Comparison of ENCODE assay signal across 19 cellular contexts in the genomic region with DNA sequence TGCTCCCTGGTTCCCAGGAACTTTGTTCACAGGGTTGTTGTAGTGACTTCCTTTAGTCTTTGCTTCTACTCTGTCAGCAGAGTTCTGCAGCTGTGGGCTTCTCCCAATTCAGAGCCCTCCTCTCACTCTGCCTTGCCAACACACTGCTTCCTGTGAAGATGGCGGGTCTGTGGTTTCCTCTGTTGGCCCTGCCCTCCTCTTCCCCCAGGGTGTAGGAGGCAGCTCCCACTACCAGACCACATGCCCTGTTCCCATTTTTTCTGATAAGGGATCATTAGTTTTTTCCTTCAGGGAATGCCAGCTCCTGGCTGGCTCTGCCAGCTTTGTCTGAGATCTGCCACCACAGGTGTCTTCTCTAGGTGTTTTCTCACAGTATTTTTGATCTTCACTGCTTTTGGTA. TPM values are rescaled to one million over a fixed set of nuclear protein-coding genes. Genes with fewer than 3 reads are reported as not detected.
DNase-seq lines count a peak whose midpoint lies in the region; ATAC-seq, FAIRE-seq and TF ChIP-seq lines count a peak whose summit lies in the region.
"Had no signal": no experiment of that assay in that cellular context is flagged by ENCODE, and none has a peak within 500 bp of the region (broad histone marks: within the 10 kb centered on the region; RNA-seq: fewer than 3 reads in every experiment).

No MANE protein-coding gene starts in this region.

- WGBS in H1 (ENCODE audit: extremely low coverage in 1 of 2, insufficient coverage in 1 of 2, insufficient read length in 1 of 2, insufficient replicate concordance in 2 of 2, low coverage in 1 of 2, low lambda C conversion rate in 2 of 2, missing lambda C conversion rate in 1 of 2), 2 experiments = 94% methylated on average over 1 of the region's 1 CpG; no CpG with 5 or more reads in 1 of the 2 experiments

- H3K36me3 ChIP-seq in KOPT-K1 (ENCODE audit: insufficient read depth, low read length) (no peaks in the 10 kb centered on the region), H1 (ENCODE audit: control insufficient read depth in 2 of 4, insufficient read depth in 4 of 4, low read length in 3 of 4) (peaks cover 0 to 10% (median 0%) of the 10 kb centered on the region in 4 experiments; a peak in 1 of 8 replicates)
- H3K36me3 ChIP-seq: gastrocnemius medialis, suprapubic skin had no signal

- no peak overlapping the region for H4K91ac ChIP-seq in H1 (replicated peaks; ENCODE audit: insufficient read length, low read length)

- H2AK5ac ChIP-seq in H1 (ENCODE audit: low read depth, low read length) = no peak overlapping the region

- H3K9me3 Mint-ChIP-seq in osteocyte (ENCODE audit: unreplicated experiment) = no peaks in the 10 kb centered on the region

- H3K4me1 Mint-ChIP-seq in osteocyte (ENCODE audit: unreplicated experiment) = peaks cover 5% of the 10 kb centered on the region

- FAIRE-seq in H1 (lab: Jason Lieb, UNC) = no peak
- FAIRE-seq: GM18507 had no signal

- no peak for TF ChIP-seq CTCF in H1 (IDR thresholded peaks at IDR 0.05; ENCODE audit: control extremely low read depth in 1 of 3, insufficient read depth in 1 of 3, low read depth in 1 of 3, low read length in 3 of 3)
- no peak for TF ChIP-seq CTCF in osteocyte (IDR thresholded peaks at IDR 0.05)
- TF ChIP-seq CTCF in foreskin fibroblast (IDR thresholded peaks at IDR 0.05; ENCODE audit: low read depth, low read length) = no peak

- no peak overlapping the region for H3K4ac ChIP-seq in H1 (replicated peaks; ENCODE audit: insufficient read length, low read depth, low read length)

- no peak overlapping the region for H3K27ac Mint-ChIP-seq in osteocyte (ENCODE audit: unreplicated experiment)

- TF ChIP-seq EP300 in H1 (IDR thresholded peaks at IDR 0.05; ENCODE audit: borderline replicate concordance in 1 of 2, low read depth in 2 of 2, low read length in 2 of 2) = no peak

- no peaks in the 10 kb centered on the region; a peak in 1 of 7 replicates for H3K27me3 ChIP-seq in H1 (replicated peaks in 1 of 4; ENCODE audit: control insufficient read depth in 3 of 4, extremely low read depth in 1 of 4, insufficient read depth in 3 of 4, low read length in 3 of 4)
- H3K27me3 ChIP-seq: gastrocnemius medialis, suprapubic skin had no signal

- TF ChIP-seq RAD21 in H1 (IDR thresholded peaks at IDR 0.05 in 1 of 2, conservative IDR thresholded peaks at IDR 0.05 in 1 of 2; ENCODE audit: low read depth in 2 of 2, low read length in 2 of 2) = no peak

- no peaks in the 10 kb centered on the region; the same call in none of the 2 replicates for H3K79me1 ChIP-seq in H1 (ENCODE audit: low read depth, low read length)

- H3K4me3 Mint-ChIP-seq in osteocyte (ENCODE audit: unreplicated experiment) = no peak overlapping the region
- H3K4me3 Mint-ChIP-seq: naive thymus-derived CD8-positive, alpha-beta T cell had no signal

- H2BK5ac ChIP-seq in H1 (ENCODE audit: low read depth, low read length) = no peak overlapping the region

- peaks cover 0 to 8% of the 10 kb centered on the region in 2 experiments; a peak in 2 of 4 replicates for H3K79me2 ChIP-seq in H1 (ENCODE audit: control insufficient read depth in 1 of 2, insufficient read depth in 2 of 2, low read length in 2 of 2)

- H3K9ac ChIP-seq in H1 (replicated peaks in 1 of 4; ENCODE audit: extremely low read depth in 1 of 4, low read depth in 3 of 4, low read length in 3 of 4) = no peak overlapping the region

- no peak overlapping the region for H2BK20ac ChIP-seq in H1 (ENCODE audit: low read length)

- H3K27ac ChIP-seq in KOPT-K1 (ENCODE audit: low read depth, low read length, poor library complexity, severe bottlenecking) (peak overlapping the region; percentile 67), H1 (ENCODE audit: low read depth, low read length) (no peak overlapping the region)
- H3K27ac ChIP-seq: epithelial cell of prostate, gastrocnemius medialis, suprapubic skin had no signal

- H3K4me1 ChIP-seq in H1 (replicated peaks in 1 of 4; ENCODE audit: control insufficient read depth in 3 of 4, insufficient read depth in 4 of 4, low read length in 3 of 4) = peaks cover 0 to 3% (median 0%) of the 10 kb centered on the region in 4 experiments; a peak in 2 of 7 replicates
- H3K4me1 ChIP-seq: gastrocnemius medialis, suprapubic skin had no signal

- no peak overlapping the region for H2AFZ ChIP-seq in H1 (ENCODE audit: low read length)

- ATAC-seq in HG02571 (IDR thresholded peaks at IDR 0.05; ENCODE audit: unreplicated experiment) (no peak), GM18519 (IDR thresholded peaks at IDR 0.05; ENCODE audit: low FRiP score, unreplicated experiment) (no peak)
- ATAC-seq: gastrocnemius medialis; naive thymus-derived CD8-positive, alpha-beta T cell; PC-3 had no signal

- H3K9me3 ChIP-seq in KOPT-K1 (ENCODE audit: insufficient read depth, low read length, poor library complexity, severe bottlenecking) (no peaks in the 10 kb centered on the region), H1 (ENCODE audit: insufficient read depth in 2 of 2, low read depth in 1 of 2, low read length in 1 of 2) (0 out of 4 replicates have a peak, but pooled peaks cover 0 to 2% of the 10 kb centered on the region in 2 experiments)
- H3K9me3 ChIP-seq: gastrocnemius medialis, suprapubic skin had no signal

- no peaks in the 10 kb centered on the region for H3K23me2 ChIP-seq in H1 (ENCODE audit: low read depth, low read length)

- peaks cover 0 to 5% of the 10 kb centered on the region in 2 experiments for H4K20me1 ChIP-seq in H1 (replicated peaks in 1 of 2; ENCODE audit: control insufficient read depth in 1 of 2, insufficient read depth in 2 of 2, low read length in 2 of 2)

- 0 out of 2 replicates have a peak overlapping the region, but pooled peaks have one; percentile 32 for H2BK15ac ChIP-seq in H1 (ENCODE audit: low read length)

- H3K23ac ChIP-seq in H1 (ENCODE audit: insufficient read length) = no peak overlapping the region

- no peak overlapping the region for H3K4me3 ChIP-seq in H1 (ENCODE audit: extremely low read depth in 1 of 4, insufficient read depth in 2 of 4, low read depth in 3 of 4, low read length in 4 of 4)
- H3K4me3 ChIP-seq in foreskin fibroblast (ENCODE audit: low read depth in 1 of 2, low read length in 2 of 2) = no peak overlapping the region
- H3K4me3 ChIP-seq: gastrocnemius medialis, suprapubic skin had no signal

- no peak overlapping the region for H3K4me2 ChIP-seq in H1 (ENCODE audit: insufficient read depth in 1 of 2, low read depth in 2 of 2, low read length in 2 of 2)

- H3K27me3 Mint-ChIP-seq in osteocyte (ENCODE audit: unreplicated experiment) = no peaks in the 10 kb centered on the region

- POLR2A ChIA-PET in H1 (lab: Charles Lee; ENCODE audit: partially characterized antibody) = interaction anchor here (1.4 kb wide), 1 partner anchor 11 kb away, joined by 3 read pairs; no protein-coding TSS in a partner anchor

- no peak for TF ChIP-seq POLR2A in H1 (IDR thresholded peaks at IDR 0.05; ENCODE audit: control extremely low read depth in 1 of 2, low read depth in 2 of 2, low read length in 2 of 2)

- H3K14ac ChIP-seq in H1 (ENCODE audit: insufficient read length) = no peak overlapping the region

- no peak overlapping the region for H2BK120ac ChIP-seq in H1 (replicated peaks; ENCODE audit: low read depth, low read length)

- no peak overlapping the region for H4K8ac ChIP-seq in H1 (ENCODE audit: extremely low read depth, insufficient read depth, low read length)

- H3K36me3 Mint-ChIP-seq in osteocyte (ENCODE audit: unreplicated experiment) = no peaks in the 10 kb centered on the region
- H3K36me3 Mint-ChIP-seq: naive thymus-derived CD8-positive, alpha-beta T cell had no signal

- H3K18ac ChIP-seq in H1 (ENCODE audit: extremely low read depth, low read length) = no peak overlapping the region

- CTCF ChIA-PET in H1 (lab: Charles Lee; ENCODE audit: partially characterized antibody) = interaction anchor here (0.8 to 29.1 kb wide), 5 partner anchors 14 to 64 kb away, joined by 3 to 333 read pairs (median 3); a partner anchor contains a TSS

- no peak overlapping the region for H3K56ac ChIP-seq in H1 (replicated peaks; ENCODE audit: insufficient read length, low read depth, low read length)

- H2BK12ac ChIP-seq in H1 (ENCODE audit: low read depth, low read length) = no peak overlapping the region

- DNase-seq in Daoy (ENCODE audit: low read depth) (peak; percentile 36), H1 (ENCODE audit: low read depth in 1 of 2, low spot score in 2 of 2) (peak in 1 of 2 experiments; percentile 41), osteocyte (ENCODE audit: extremely low spot score, unreplicated experiment) (peak; percentile 40), foreskin fibroblast (no peak)
- DNase-seq: activated CD4-positive, alpha-beta T cell treated with anti-CD3 and anti-CD28 coated beads, Interleukin-2, amount 50 U/mL, for 48 hours; DMS153; gastrocnemius medialis; naive thymus-derived CD8-positive, alpha-beta T cell; NCI-H2081 treated with DMSO at 0.1 percent for 48 hours; NCI-H524; PC-3; stimulated activated CD4-positive, alpha-beta T cell treated with anti-CD3 and anti-CD28 coated beads, Interleukin-4, amount 100 ng/mL, for 1 hour; stimulated activated CD8-positive, alpha-beta memory T cell treated with anti-CD3 and anti-CD28 coated beads, Interleukin-4, amount 100 ng/mL, for 48 hours had no signal

- H4K5ac ChIP-seq in H1 (ENCODE audit: insufficient read length, low read depth, low read length) = no peak overlapping the region

TF ChIP-seq in H1, 55 proteins besides CTCF, POLR2A, EP300 and RAD21 (continues in another document):
- TF ChIP-seq SIX5 (IDR thresholded peaks at IDR 0.05; ENCODE audit: low read depth, low read length) (no peak), GTF2F1 (IDR thresholded peaks at IDR 0.05; ENCODE audit: borderline replicate concordance, low read depth, low read length) (no peak), YY1 (IDR thresholded peaks at IDR 0.05; ENCODE audit: low read depth, low read length) (no peak), BACH1 (IDR thresholded peaks at IDR 0.05; ENCODE audit: low read length) (no peak), CTBP2 (IDR thresholded peaks at IDR 0.05; ENCODE audit: borderline replicate concordance, insufficient read depth, insufficient read length, low read length) (no peak), SP2 (IDR thresholded peaks at IDR 0.05; ENCODE audit: low read length) (no peak), HDAC2 (IDR thresholded peaks at IDR 0.05; ENCODE audit: borderline replicate concordance in 1 of 2, low read depth in 2 of 2, low read length in 2 of 2) (no peak), RFX5 (IDR thresholded peaks at IDR 0.05; ENCODE audit: borderline replicate concordance, low read depth, low read length) (no peak)

RNA-seq across cellular contexts. Expression of a gene that starts 12.7 kb away (rescaled TPM):
- 2.3 and 2.4 TPM in 2 replicates for total RNA-seq in Daoy (2014; rRNA removed; shearing (Covaris generic))
- total RNA-seq in H1 (2021; fragmentation: NEBNext Ultra II Directional; extraction: Animal tissue kit (Norgen Biotek cat#: 25700)) = 17.2 and 18.1 TPM in 2 replicates
- polyA plus RNA-seq in H1 (2011; rRNA removed) = 15.1 and 17.6 TPM in 2 replicates
- polyA plus RNA-seq in H1 (2011; cell fraction: cytosol; rRNA removed) = 16.5 TPM
- polyA plus RNA-seq in H1 (2011; cell fraction: nucleus; rRNA removed) = 15.4 TPM
- 16.7 to 20.2 TPM (median 19.5 TPM) in 4 replicates for polyA plus RNA-seq in H1 (2012, experiment 1 of 2)
- polyA plus RNA-seq in H1 (2012, experiment 2 of 2) = 30.9 TPM
- polyA plus RNA-seq in H1 (2013, experiment 1 of 2) = 12.7 TPM
- 13.3 TPM for polyA plus RNA-seq in H1 (2013, experiment 2 of 2)
- polyA minus RNA-seq in H1 (2011; rRNA and poly(A)+ RNA removed) = 12.9 and 17.0 TPM in 2 replicates
- 8.6 TPM for polyA minus RNA-seq in H1 (2011; cell fraction: cytosol; rRNA and poly(A)+ RNA removed)
- 18.7 TPM for polyA minus RNA-seq in H1 (2011; cell fraction: nucleus; rRNA and poly(A)+ RNA removed)
- 2.0 and 3.3 TPM in 2 replicates for total RNA-seq in osteocyte
- total RNA-seq: naive thymus-derived CD8-positive, alpha-beta T cell; PC-3 had no signal
- polyA plus RNA-seq: naive thymus-derived CD8-positive, alpha-beta T cell had no signal

Comparison
In these comparisons a context has a peak if more than half of its experiments do, and no peak if none do; other contexts are left out.
1. DNase-seq: peak in Daoy (single experiment) and osteocyte (single experiment); none in foreskin fibroblast (0 of 2).